ENCODE assay signal across 1 cellular context in genomic region chr4:77818667-77819408, GRCh38.
TF ChIP-seq lines count a peak whose summit lies in the region.

Gene CNOT6L, minus strand, starts transcription at chr4:77819368. Its CDS starts 60 bp downstream, at chr4:77819308.

TF ChIP-seq in K562, 482 proteins besides CTCF, POLR2A, EP300 and RAD21 (continued from another document):
- TF ChIP-seq ZNF57 (CRISPR knock-in tag; IDR thresholded peaks at IDR 0.05), result no peak
- TF ChIP-seq U2AF2 (optimal IDR thresholded peaks at IDR 0.05; ENCODE audit: low read depth, low read length), result no peak
